ENCODE assay signal across 28 cellular contexts in genomic region chr1:51708911-51709760, GRCh38.
"Had no signal": no experiment of that assay in that cellular context is flagged by ENCODE, and none has a peak within 500 bp of the region (broad histone marks: within the 10 kb centered on the region; RNA-seq: fewer than 3 reads in every experiment).

No MANE protein-coding gene starts in this region.

- H3K9me3 ChIP-seq: breast epithelium, colonic mucosa, heart left ventricle, lower lobe of right lung, tibial nerve, uterus had no signal

- H3K4me2 ChIP-seq: neural progenitor cell had no signal

- H3K27ac Mint-ChIP-seq: activated B cell treated with CpG ODN at 0.5 μM for 24 hours; activated CD4-positive, alpha-beta T cell treated with anti-CD3 and anti-CD28 coated beads for 36 hours; activated naive CD8-positive, alpha-beta T cell; activated T-cell treated with anti-CD3 and anti-CD28 coated beads, Interleukin-2, amount 50 U/mL, for 24 hours; activated T-helper 17 cell treated with anti-CD3 and anti-CD28 coated beads, Interleukin-2, amount 50 U/mL, for 72 hours; naive thymus-derived CD4-positive, alpha-beta T cell; neural progenitor cell; progenitor cell of endocrine pancreas; stimulated activated naive CD8-positive, alpha-beta T cell treated with anti-CD3 and anti-CD28 coated beads, Interleukin-15, amount 100 ng/mL, for 72 hours; T-helper 1 cell treated with Interleukin-12 subunit alpha and Interleukin-12 subunit beta and Interleukin-4 antibody, amounts not matched to agents 30 μg/mL and 1 μg/mL, for 36 hours had no signal

- ATAC-seq: activated CD4-positive, alpha-beta T cell treated with anti-CD3 and anti-CD28 coated beads for 36 hours; activated T-helper 17 cell treated with anti-CD3 and anti-CD28 coated beads, Interleukin-2, amount 50 U/mL, for 72 hours; left cardiac atrium; lower lobe of right lung; naive thymus-derived CD4-positive, alpha-beta T cell; stimulated activated naive CD8-positive, alpha-beta T cell treated with anti-CD3 and anti-CD28 coated beads, Interleukin-15, amount 100 ng/mL, for 72 hours had no signal

- FAIRE-seq: islet of Langerhans had no signal

- H3K4me1 ChIP-seq: breast epithelium, colonic mucosa, lower lobe of right lung, neural progenitor cell, uterus had no signal

- H3K27me3 Mint-ChIP-seq: activated B cell treated with CpG ODN at 0.5 μM for 24 hours; activated CD4-positive, alpha-beta T cell treated with anti-CD3 and anti-CD28 coated beads for 36 hours; activated naive CD8-positive, alpha-beta T cell; activated T-cell treated with anti-CD3 and anti-CD28 coated beads, Interleukin-2, amount 50 U/mL, for 24 hours; activated T-helper 17 cell treated with anti-CD3 and anti-CD28 coated beads, Interleukin-2, amount 50 U/mL, for 72 hours; central memory CD8-positive, alpha-beta T cell; naive thymus-derived CD4-positive, alpha-beta T cell; progenitor cell of endocrine pancreas; stimulated activated naive CD8-positive, alpha-beta T cell treated with anti-CD3 and anti-CD28 coated beads, Interleukin-15, amount 100 ng/mL, for 72 hours had no signal

- H3K4me1 Mint-ChIP-seq: activated B cell treated with CpG ODN at 0.5 μM for 24 hours; activated CD4-positive, alpha-beta T cell treated with anti-CD3 and anti-CD28 coated beads for 36 hours; activated T-helper 17 cell treated with anti-CD3 and anti-CD28 coated beads, Interleukin-2, amount 50 U/mL, for 72 hours; neural progenitor cell had no signal

- H3K36me3 ChIP-seq: breast epithelium, colonic mucosa, heart left ventricle, lower lobe of right lung, neural progenitor cell, tibial nerve, uterus had no signal

- H3K4me3 Mint-ChIP-seq: activated B cell treated with CpG ODN at 0.5 μM for 24 hours; activated CD4-positive, alpha-beta T cell treated with anti-CD3 and anti-CD28 coated beads for 36 hours; activated naive CD8-positive, alpha-beta T cell; activated T-cell treated with anti-CD3 and anti-CD28 coated beads, Interleukin-2, amount 50 U/mL, for 24 hours; activated T-helper 17 cell treated with anti-CD3 and anti-CD28 coated beads, Interleukin-2, amount 50 U/mL, for 72 hours; central memory CD8-positive, alpha-beta T cell; naive thymus-derived CD4-positive, alpha-beta T cell; neural progenitor cell; stimulated activated naive CD8-positive, alpha-beta T cell treated with anti-CD3 and anti-CD28 coated beads, Interleukin-15, amount 100 ng/mL, for 72 hours; T-helper 1 cell treated with Interleukin-12 subunit alpha and Interleukin-12 subunit beta and Interleukin-4 antibody, amounts not matched to agents 30 μg/mL and 1 μg/mL, for 36 hours had no signal

- H3K9me3 Mint-ChIP-seq: activated B cell treated with CpG ODN at 0.5 μM for 24 hours; activated T-cell treated with anti-CD3 and anti-CD28 coated beads, Interleukin-2, amount 50 U/mL, for 24 hours; activated T-helper 17 cell treated with anti-CD3 and anti-CD28 coated beads, Interleukin-2, amount 50 U/mL, for 72 hours; central memory CD8-positive, alpha-beta T cell; stimulated activated naive CD8-positive, alpha-beta T cell treated with anti-CD3 and anti-CD28 coated beads, Interleukin-15, amount 100 ng/mL, for 72 hours; T-helper 1 cell treated with Interleukin-12 subunit alpha and Interleukin-12 subunit beta and Interleukin-4 antibody, amounts not matched to agents 30 μg/mL and 1 μg/mL, for 36 hours had no signal

- H3K27ac ChIP-seq: breast epithelium, colonic mucosa, epithelial cell of prostate, heart left ventricle, lower lobe of right lung, neural progenitor cell, skin epidermis, tibial nerve, uterus had no signal

- H3K9ac ChIP-seq: neural progenitor cell had no signal

- H3K27me3 ChIP-seq: breast epithelium, colonic mucosa, heart left ventricle, neural progenitor cell, tibial nerve, uterus had no signal

- H3K4me3 ChIP-seq: breast epithelium, colonic mucosa, heart left ventricle, lower lobe of right lung, neural progenitor cell, skin epidermis, tibial nerve, uterus had no signal

- DNase-seq: activated B cell treated with CpG ODN at 0.5 μM for 24 hours; activated CD4-positive, alpha-beta T cell treated with anti-CD3 and anti-CD28 coated beads for 36 hours; activated CD4-positive, alpha-beta T cell treated with anti-CD3 and anti-CD28 coated beads, Interleukin-2, amount 50 U/mL, for 4 hours; activated CD8-positive, alpha-beta memory T cell treated with anti-CD3 and anti-CD28 coated beads for 24 hours; activated CD8-positive, alpha-beta memory T cell treated with anti-CD3 and anti-CD28 coated beads, Interleukin-2, amount 50 U/mL, for 4 hours; activated naive CD4-positive, alpha-beta T cell; activated T-cell treated with anti-CD3 and anti-CD28 coated beads, Interleukin-2, amount 50 U/mL, for 24 hours; amniotic stem cell; colonic mucosa; heart left ventricle; left cardiac atrium; lower lobe of right lung; naive thymus-derived CD4-positive, alpha-beta T cell; stimulated activated CD4-positive, alpha-beta T cell treated with anti-CD3 and anti-CD28 coated beads, Interleukin-1b, Interleukin-23, amount 100 ng/mL, for 48 hours; stimulated activated naive CD8-positive, alpha-beta T cell treated with anti-CD3 and anti-CD28 coated beads, Interleukin-15, amount 100 ng/mL, for 72 hours; T1000; uterus had no signal

- H2AFZ ChIP-seq: neural progenitor cell had no signal
